ENCODE assay signal across 25 cellular contexts in the genomic region with DNA sequence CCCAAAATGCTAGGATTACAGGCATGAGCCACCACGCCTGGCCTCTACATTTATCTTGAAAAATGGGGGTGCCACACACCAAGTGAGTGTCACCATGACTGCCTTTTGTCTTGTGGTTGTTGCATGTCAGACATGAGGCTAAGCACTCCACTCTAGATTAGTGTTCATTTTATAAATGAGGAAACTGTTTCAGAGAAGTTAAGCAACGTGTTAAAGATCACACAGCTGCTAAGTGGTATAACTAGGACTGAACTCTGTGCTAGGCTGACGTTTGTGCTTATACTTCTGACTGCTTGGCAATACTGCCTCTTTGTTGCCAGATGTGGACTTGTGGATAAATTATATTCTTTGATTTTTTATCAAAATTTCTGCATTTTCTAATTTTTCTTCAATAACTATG. TPM values are rescaled to one million over a fixed set of nuclear protein-coding genes. Genes with fewer than 3 reads are reported as not detected.
DNase-seq lines count a peak whose midpoint lies in the region; ATAC-seq, FAIRE-seq and TF ChIP-seq lines count a peak whose summit lies in the region.
"Had no signal": no experiment of that assay in that cellular context is flagged by ENCODE, and none has a peak within 500 bp of the region (broad histone marks: within the 10 kb centered on the region; RNA-seq: fewer than 3 reads in every experiment).

No MANE protein-coding gene starts in this region.

- POLR2A ChIA-PET in K562 (lab: Yijun Ruan, JAX): interaction anchor here (0.7 to 1.2 kb wide), 5 partner anchors 11 to 34 kb away, joined by 3 to 4 read pairs (median 3); no protein-coding TSS in a partner anchor

- H3K4me1 ChIP-seq in K562 (replicated peaks in 1 of 2; ENCODE audit: control insufficient read depth in 2 of 2, insufficient read depth in 2 of 2, low read length in 2 of 2): peaks cover 53 to 71% of the 10 kb centered on the region in 2 experiments
- peaks cover 15% of the 10 kb centered on the region for H3K4me1 ChIP-seq in mesenchymal stem cell (ENCODE audit: control insufficient read depth, insufficient read depth, low read depth, low read length)

- no peak overlapping the region for H3K18ac ChIP-seq in mesenchymal stem cell (ENCODE audit: low read depth in 1 of 2, low read length in 2 of 2)

- 74% methylated on average over 3 of the region's 3 CpGs for WGBS in K562 (ENCODE audit: insufficient coverage, low coverage, missing lambda C conversion rate)
- 90% methylated on average over 2 of the region's 3 CpGs for WGBS in mesenchymal stem cell

- H3K27ac ChIP-seq in C4-2B (peak overlapping the region; percentile 92), K562 (ENCODE audit: extremely low read depth, low read depth, low read length) (no peak overlapping the region), mesenchymal stem cell (ENCODE audit: low read length, poor library complexity, severe bottlenecking) (no peak overlapping the region)
- H3K27ac ChIP-seq: BLaER1 treated with 17β-estradiol and CSF1 and Interleukin-3, amounts not matched to agents 10 nM and 100 nM; HL-60 had no signal

- DNase-seq in MV-4-11 (lab: John Stamatoyannopoulos, UW) (peak; percentile 68), K562 (ENCODE audit: extremely low read depth in 1 of 4, low spot score in 3 of 4) (no peak), mesenchymal stem cell (peak; percentile 44), NCI-H69 (lab: John Stamatoyannopoulos, UW) (no peak), NCI-H2029 treated with DMSO at 0.1 percent for 48 hours (lab: John Stamatoyannopoulos, UW) (no peak), DMS153 (lab: John Stamatoyannopoulos, UW) (no peak)
- DNase-seq: AML-193; CD8-positive, alpha-beta T cell; DMS 273 treated with DMSO at 0.1 percent for 48 hours; DMS79 treated with DMSO at 0.1 percent for 48 hours; GF-D8; Karpas-422; NCI-H2029; NCI-H226; NCI-H510A; NCI-H774; NK-92 treated with Interleukin-12 subunit alpha and Interleukin-12 subunit beta, amount 100 ng/mL, for 24 hours; SHP77; T-helper 1 cell had no signal

- no peaks in the 10 kb centered on the region; the same call in 1 of the 2 replicates for H4K20me1 ChIP-seq in K562 (replicated peaks; ENCODE audit: control insufficient read depth, insufficient read depth, low read length)

- H3K36me3 ChIP-seq in K562 (ENCODE audit: control insufficient read depth, insufficient read depth, low read length): peaks cover 58% of the 10 kb centered on the region
- peaks cover 0 to 3% of the 10 kb centered on the region in 2 experiments for H3K36me3 ChIP-seq in mesenchymal stem cell (ENCODE audit: control insufficient read depth in 1 of 2, insufficient read depth in 2 of 2, low read depth in 1 of 2, low read length in 2 of 2)
- H3K36me3 ChIP-seq: BLaER1 treated with 17β-estradiol and CSF1 and Interleukin-3, amounts not matched to agents 10 nM and 100 nM had no signal

- no peaks in the 10 kb centered on the region for H3K27me3 ChIP-seq in K562 (ENCODE audit: control insufficient read depth in 2 of 2, insufficient read depth in 2 of 2, low read length in 2 of 2)
- peaks cover 0 to 3% of the 10 kb centered on the region in 2 experiments for H3K27me3 ChIP-seq in mesenchymal stem cell (ENCODE audit: control insufficient read depth in 1 of 2, insufficient read depth in 1 of 2, low read length in 2 of 2)

- H4K91ac ChIP-seq in mesenchymal stem cell (ENCODE audit: low read length): no peak overlapping the region

- no peak for TF ChIP-seq POLR2A in K562 (conservative IDR thresholded peaks at IDR 0.05)

- H3K23ac ChIP-seq in mesenchymal stem cell (ENCODE audit: low read length in 2 of 2): no peak overlapping the region

- no peak overlapping the region for H3K4me3 ChIP-seq in K562
- H3K4me3 ChIP-seq in mesenchymal stem cell (ENCODE audit: insufficient read depth in 1 of 2, low read depth in 1 of 2, low read length in 2 of 2): no peak overlapping the region
- H3K4me3 ChIP-seq: BLaER1 treated with 17β-estradiol and CSF1 and Interleukin-3, amounts not matched to agents 10 nM and 100 nM had no signal

- no peak overlapping the region for H2BK5ac ChIP-seq in mesenchymal stem cell (ENCODE audit: low read depth, low read length, poor library complexity, severe bottlenecking)

- H3K9ac ChIP-seq in K562 (ENCODE audit: insufficient read depth in 1 of 2, low read depth in 2 of 2, low read length in 2 of 2): no peak overlapping the region
- H3K9ac ChIP-seq in mesenchymal stem cell (ENCODE audit: low read length): no peak overlapping the region
- H3K9ac ChIP-seq: BLaER1 treated with 17β-estradiol and CSF1 and Interleukin-3, amounts not matched to agents 10 nM and 100 nM had no signal

- intact Hi-C loops in K562 (cut with micrococcal nuclease): loop anchor here (5.0 kb wide), 1 partner anchor 34 kb away; no protein-coding TSS in a partner anchor

- H3K14ac ChIP-seq in mesenchymal stem cell (ENCODE audit: low read length in 2 of 2): no peak overlapping the region

- no peak overlapping the region for H2BK120ac ChIP-seq in mesenchymal stem cell (ENCODE audit: low read depth, low read length)

- no peak overlapping the region for H3K4me2 ChIP-seq in K562 (ENCODE audit: insufficient read depth, low read length)
- H3K4me2 ChIP-seq in mesenchymal stem cell (ENCODE audit: low read length, poor library complexity, severe bottlenecking): no peak overlapping the region

- in situ Hi-C loops in K562 (cut with MboI): no loop called here

- no peak overlapping the region for H3K4ac ChIP-seq in mesenchymal stem cell (ENCODE audit: low read depth in 1 of 2, low read length in 2 of 2)

- TF ChIP-seq RAD21 in K562 (CRISPR knock-in tag; conservative IDR thresholded peaks at IDR 0.05 in 1 of 2, IDR thresholded peaks at IDR 0.05 in 1 of 2): no peak

- H4K8ac ChIP-seq in mesenchymal stem cell (ENCODE audit: low read length): no peak overlapping the region

- BruUV-seq in K562 (replicated peaks; lab: Mats Ljungman, UMichigan): no TSS peak

- no peaks in the 10 kb centered on the region for H3K79me1 ChIP-seq in mesenchymal stem cell (replicated peaks; ENCODE audit: low read length, poor library complexity, severe bottlenecking)

- peaks cover 69% of the 10 kb centered on the region for H3K79me2 ChIP-seq in K562 (ENCODE audit: control insufficient read depth, insufficient read depth, low read length)

- H3K9me1 ChIP-seq in K562 (ENCODE audit: control insufficient read depth, insufficient read depth, low read length): no peaks in the 10 kb centered on the region

- CTCF ChIA-PET in K562 (lab: Yijun Ruan, JAX; ENCODE audit: low intra/inter-chr PET ratio): no interaction called here

- H3K9me3 ChIP-seq in K562 (replicated peaks; ENCODE audit: control insufficient read depth, insufficient read depth, low read depth, low read length): no peaks in the 10 kb centered on the region
- H3K9me3 ChIP-seq in mesenchymal stem cell (ENCODE audit: control insufficient read depth, low read length): no peaks in the 10 kb centered on the region
- H3K9me3 ChIP-seq: BLaER1 treated with 17β-estradiol and CSF1 and Interleukin-3, amounts not matched to agents 10 nM and 100 nM had no signal

- H2AK5ac ChIP-seq in mesenchymal stem cell (ENCODE audit: low read length, severe bottlenecking): no peak overlapping the region

- no peak for ATAC-seq in K562
- no peak for ATAC-seq in GM19463 (IDR thresholded peaks at IDR 0.05; ENCODE audit: unreplicated experiment)
- ATAC-seq: CD8-positive, alpha-beta T cell had no signal

- no peak for FAIRE-seq in K562 (lab: Jason Lieb, UNC)
- FAIRE-seq: A204.1, GM12892 had no signal

- H2BK12ac ChIP-seq in mesenchymal stem cell (ENCODE audit: low read length in 2 of 2): no peak overlapping the region

- no peak overlapping the region for H2BK15ac ChIP-seq in mesenchymal stem cell (ENCODE audit: low read depth, poor library complexity, severe bottlenecking)

- TF ChIP-seq CTCF in C4-2B (conservative IDR thresholded peaks at IDR 0.05): no peak
- no peak for TF ChIP-seq CTCF in K562 (IDR thresholded peaks at IDR 0.05 in 2 of 3, conservative IDR thresholded peaks at IDR 0.05 in 1 of 3; ENCODE audit: insufficient read depth in 2 of 3, low read depth in 1 of 3, low read length in 3 of 3)

- TF ChIP-seq EP300 in K562 (IDR thresholded peaks at IDR 0.05; ENCODE audit: low read length): no peak

- H2AFZ ChIP-seq in K562 (ENCODE audit: low read depth, low read length) (no peak overlapping the region), mesenchymal stem cell (ENCODE audit: low read depth, low read length) (no peak overlapping the region)

TF ChIP-seq in K562, 482 proteins besides CTCF, POLR2A, EP300 and RAD21 (continues in another document):
- TF ChIP-seq SIN3B (IDR thresholded peaks at IDR 0.05; ENCODE audit: low read depth) (no peak), FOXK2 (conservative IDR thresholded peaks at IDR 0.05 in 1 of 2, IDR thresholded peaks at IDR 0.05 in 1 of 2; ENCODE audit: low read depth in 2 of 2) (no peak), XRCC5 (IDR thresholded peaks at IDR 0.05; ENCODE audit: low read depth, low read length) (no peak), BCOR (IDR thresholded peaks at IDR 0.05) (peak; percentile 82), KDM1A (IDR thresholded peaks at IDR 0.05) (peak; percentile 30 to 55; a peak in 1 of 4 replicates), PCBP2 (IDR thresholded peaks at IDR 0.05; ENCODE audit: low read depth, low read length, poor library complexity, severe bottlenecking) (no peak), RBM25 (IDR thresholded peaks at IDR 0.05; ENCODE audit: low read depth, low read length, severe bottlenecking) (peak; percentile 82)

RNA-seq across cellular contexts. Expression of gene SMAD6, which starts 50.8 kb away (rescaled TPM):
- 54.6 and 73.2 TPM in 2 replicates for total RNA-seq in K562 (2011; cell fraction: chromatin; rRNA removed; ENCODE audit: low replicate concordance)
- total RNA-seq in K562 (2011; cell fraction: nucleolus; rRNA removed): 34.3 and 36.4 TPM in 2 replicates
- total RNA-seq in K562 (2011; cell fraction: nucleoplasm; rRNA removed): 49.6 and 69.7 TPM in 2 replicates
- 11.3 and 14.5 TPM in 2 replicates for total RNA-seq in K562 (2014; rRNA removed)
- total RNA-seq in K562 (2014; rRNA removed; fragmentation: Illumina TruSeq; extraction: Trizol): 1.7 and 2.5 TPM in 2 replicates
- 3.7 and 4.1 TPM in 2 replicates for total RNA-seq in K562 (2015; rRNA removed; fragmentation: Illumina TruSeq; extraction: Trizol)
- 14.2 and 15.5 TPM in 2 replicates for total RNA-seq in K562 (2021)
- 5.3 and 9.2 TPM in 2 replicates for polyA plus RNA-seq in K562 (2011; rRNA removed)
- polyA plus RNA-seq in K562 (2011; cell fraction: cytosol; rRNA removed): 4.6 and 10.2 TPM in 2 replicates
- 10.8 and 14.0 TPM in 2 replicates for polyA plus RNA-seq in K562 (2011; cell fraction: nucleus; rRNA removed)
- polyA plus RNA-seq in K562 (2012): 7.4 and 21.2 TPM in 2 replicates
- 1.1 and 1.4 TPM in 2 replicates for polyA plus RNA-seq in K562 (2014; fragmentation: Illumina TruSeq; extraction: Trizol)
- polyA plus RNA-seq in K562 (2014; fragmentation: Nextera tagmentation; extraction: Ambion mirVana): under 1 TPM; 0.10 to 0.13 TPM
- 4.6 and 6.9 TPM in 2 replicates for polyA plus RNA-seq in K562 (2014; rRNA removed)
- 7.7 and 9.1 TPM in 2 replicates for polyA minus RNA-seq in K562 (2011; rRNA and poly(A)+ RNA removed)
- polyA minus RNA-seq in K562 (2011; cell fraction: cytosol; rRNA and poly(A)+ RNA removed): 12.8 and 25.8 TPM in 2 replicates
- polyA minus RNA-seq in K562 (2011; cell fraction: nucleus; rRNA and poly(A)+ RNA removed): 13.9 and 32.1 TPM in 2 replicates
- 5.5 TPM for polyA plus RNA-seq in mesenchymal stem cell (2013, experiment 1 of 2)
- 5.6 TPM for polyA plus RNA-seq in mesenchymal stem cell (2013, experiment 2 of 2)

Comparison
In these comparisons a context has a peak if more than half of its experiments do, and no peak if none do; other contexts are left out.
1. DNase-seq: peak in MV-4-11 (single experiment) and mesenchymal stem cell (single experiment); none in K562 (0 of 4), NCI-H69 (single experiment), NCI-H2029 treated with DMSO at 0.1 percent for 48 hours (single experiment) and DMS153 (single experiment).